Comparison of ENCODE assay signal across 12 cellular contexts in genomic region chr16:79372504-79373184, GRCh38.
A peak's percentile ranks its signal among the peaks of the same experiment; 100 is the strongest.
DNase-seq lines count a peak whose midpoint lies in the region; ATAC-seq, FAIRE-seq and TF ChIP-seq lines count a peak whose summit lies in the region.
"Had no signal": no experiment of that assay in that cellular context is flagged by ENCODE, and none has a peak within 500 bp of the region (broad histone marks: within the 10 kb centered on the region; RNA-seq: fewer than 3 reads in every experiment).

No MANE protein-coding gene starts in this region.

- 40 to 68% (median 57%) methylated on average over 7 of the region's 7 CpGs for WGBS in ovary, 3 donors

- DNase-seq in AG10803 (ENCODE audit: low read depth) = peak; percentile 64
- peak; percentile 77 for DNase-seq in MG63
- DNase-seq in astrocyte (ENCODE audit: low read depth) = peak; percentile 36
- peak in 4 of 5 donors; percentile 36 to 55 (median 44) for DNase-seq in ovary
- no peak for DNase-seq in UCSD-AML1 (lab: John Stamatoyannopoulos, UW; ENCODE audit: unreplicated experiment)
- no peak for DNase-seq in GM13976 (ENCODE audit: low spot score)
- no peak for DNase-seq in EL
- DNase-seq: cerebellar nuclear complex, DMS79 treated with DMSO at 0.1 percent for 48 hours, NCI-H1694, right lobe of liver had no signal

- intact Hi-C loops in ovary (cut with DNase I) = no loop called here

- peaks cover 4% of the 10 kb centered on the region for H3K4me1 ChIP-seq in astrocyte (ENCODE audit: insufficient read depth, low read length)
- H3K4me1 ChIP-seq in ovary (ENCODE audit: insufficient read depth) = no peaks in the 10 kb centered on the region
- H3K4me1 ChIP-seq: right lobe of liver had no signal

- TF ChIP-seq EP300 in ovary (IDR thresholded peaks at IDR 0.05) = no peak

- H3K79me2 ChIP-seq in astrocyte (ENCODE audit: insufficient read depth, low read length) = no peaks in the 10 kb centered on the region

- H3K4me2 ChIP-seq in astrocyte (ENCODE audit: low read length) = peak overlapping the region; percentile 30

- ATAC-seq in GM21447 (IDR thresholded peaks at IDR 0.05; ENCODE audit: unreplicated experiment) = no peak

- peaks cover 13% of the 10 kb centered on the region for H3K4me1 Mint-ChIP-seq in astrocyte (ENCODE audit: low read depth, unreplicated experiment)

- no peak overlapping the region for H3K4me3 ChIP-seq in AG10803 (ENCODE audit: low read length)
- no peak overlapping the region for H3K4me3 ChIP-seq in MG63
- no peak overlapping the region for H3K4me3 ChIP-seq in astrocyte (ENCODE audit: insufficient read depth, low read depth, low read length)
- H3K4me3 ChIP-seq in ovary = no peak overlapping the region
- H3K4me3 ChIP-seq: right lobe of liver had no signal

- no peak overlapping the region for H2AFZ ChIP-seq in astrocyte (ENCODE audit: low read depth, low read length)

- no peaks in the 10 kb centered on the region for H3K27me3 ChIP-seq in MG63
- H3K27me3 ChIP-seq in astrocyte (ENCODE audit: insufficient read depth, low read length) = no peaks in the 10 kb centered on the region
- H3K27me3 ChIP-seq in ovary = no peaks in the 10 kb centered on the region
- H3K27me3 ChIP-seq: right lobe of liver had no signal

- FAIRE-seq in astrocyte (lab: Jason Lieb, UNC) = no peak

- peaks cover 6% of the 10 kb centered on the region for H3K27me3 Mint-ChIP-seq in astrocyte (ENCODE audit: low read depth, unreplicated experiment)

- H3K27ac Mint-ChIP-seq in astrocyte (ENCODE audit: unreplicated experiment) = peak overlapping the region; percentile 84

- H3K4me3 Mint-ChIP-seq in astrocyte (ENCODE audit: unreplicated experiment) = no peak overlapping the region

- no peaks in the 10 kb centered on the region for H3K9me3 ChIP-seq in MG63
- H3K9me3 ChIP-seq in astrocyte (ENCODE audit: insufficient read depth, low read depth, low read length) = no peaks in the 10 kb centered on the region
- no peaks in the 10 kb centered on the region for H3K9me3 ChIP-seq in ovary
- H3K9me3 ChIP-seq: right lobe of liver had no signal

- peaks cover 11% of the 10 kb centered on the region for H3K9me3 Mint-ChIP-seq in astrocyte (ENCODE audit: unreplicated experiment)

- TF ChIP-seq CTCF in AG10803 (conservative IDR thresholded peaks at IDR 0.05; ENCODE audit: low read length) = no peak
- no peak for TF ChIP-seq CTCF in astrocyte (IDR thresholded peaks at IDR 0.05; ENCODE audit: insufficient read depth, low read depth, low read length)
- no peak for TF ChIP-seq CTCF in ovary (IDR thresholded peaks at IDR 0.05)
- TF ChIP-seq CTCF in GM13976 (IDR thresholded peaks at IDR 0.05; ENCODE audit: borderline replicate concordance, control extremely low read depth, extremely low read depth, insufficient read depth, missing control alignments) = no peak

- no peak overlapping the region for H3K9ac ChIP-seq in astrocyte (ENCODE audit: low read length)

- H4K20me1 ChIP-seq in astrocyte (ENCODE audit: insufficient read depth, low read length) = no peaks in the 10 kb centered on the region

- H3K36me3 ChIP-seq in MG63 (no peaks in the 10 kb centered on the region), astrocyte (ENCODE audit: insufficient read depth, low read length) (no peaks in the 10 kb centered on the region), ovary (no peaks in the 10 kb centered on the region)
- H3K36me3 ChIP-seq: right lobe of liver had no signal

- H3K27ac ChIP-seq in astrocyte (ENCODE audit: low read depth, low read length) (peak overlapping the region; percentile 38), ovary (no peak overlapping the region)
- H3K27ac ChIP-seq: right lobe of liver had no signal

- no peak for TF ChIP-seq POLR2A in ovary (IDR thresholded peaks at IDR 0.05)

- H3K36me3 Mint-ChIP-seq in astrocyte (ENCODE audit: low read depth, unreplicated experiment) = no peaks in the 10 kb centered on the region

- in situ Hi-C loops in GM13976 (cut with MboI; ENCODE audit: low sequenced_read_pairs, unreplicated experiment) = no loop called here

Comparison
In these comparisons a context has a peak if more than half of its experiments do, and no peak if none do; other contexts are left out.
1. DNase-seq: peak in AG10803 (single experiment), MG63 (single experiment), astrocyte (single experiment) and ovary (4 of 5); none in UCSD-AML1 (single experiment), GM13976 (single experiment) and EL (single experiment).